In the genomic region with DNA sequence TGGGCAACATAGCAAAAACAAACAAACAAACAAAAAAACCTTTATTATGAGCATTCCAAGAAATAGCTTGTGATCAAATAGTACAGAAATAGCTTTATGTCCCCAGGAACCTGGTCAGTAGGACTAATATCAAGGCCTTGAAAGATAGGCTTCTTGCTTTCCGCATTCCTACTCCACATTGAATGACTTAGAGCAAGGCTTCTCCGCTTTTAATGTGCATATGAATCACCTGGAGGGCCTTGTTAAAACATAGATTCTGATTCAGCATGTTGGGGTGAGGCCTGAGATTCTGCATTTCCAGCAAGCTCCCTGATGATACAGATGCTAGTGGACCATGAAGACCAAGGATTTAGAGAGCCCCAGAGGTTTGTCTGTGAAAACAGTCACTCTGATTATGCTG, we compare ENCODE assay signal across 2 cellular contexts.
TF ChIP-seq lines count a peak whose summit lies in the region.

No MANE protein-coding gene starts in this region.

TF ChIP-seq in GM23338, 12 proteins besides CTCF, POLR2A, EP300 and RAD21 (continued from another document):
- 0 out of 2 replicates have a peak, but pooled peaks have one; percentile 28 for TF ChIP-seq NANOG (IDR thresholded peaks at IDR 0.05; ENCODE audit: borderline replicate concordance)

TF ChIP-seq in WTC11, 78 proteins besides CTCF, POLR2A, EP300 and RAD21:
- TF ChIP-seq, protein P1, sequence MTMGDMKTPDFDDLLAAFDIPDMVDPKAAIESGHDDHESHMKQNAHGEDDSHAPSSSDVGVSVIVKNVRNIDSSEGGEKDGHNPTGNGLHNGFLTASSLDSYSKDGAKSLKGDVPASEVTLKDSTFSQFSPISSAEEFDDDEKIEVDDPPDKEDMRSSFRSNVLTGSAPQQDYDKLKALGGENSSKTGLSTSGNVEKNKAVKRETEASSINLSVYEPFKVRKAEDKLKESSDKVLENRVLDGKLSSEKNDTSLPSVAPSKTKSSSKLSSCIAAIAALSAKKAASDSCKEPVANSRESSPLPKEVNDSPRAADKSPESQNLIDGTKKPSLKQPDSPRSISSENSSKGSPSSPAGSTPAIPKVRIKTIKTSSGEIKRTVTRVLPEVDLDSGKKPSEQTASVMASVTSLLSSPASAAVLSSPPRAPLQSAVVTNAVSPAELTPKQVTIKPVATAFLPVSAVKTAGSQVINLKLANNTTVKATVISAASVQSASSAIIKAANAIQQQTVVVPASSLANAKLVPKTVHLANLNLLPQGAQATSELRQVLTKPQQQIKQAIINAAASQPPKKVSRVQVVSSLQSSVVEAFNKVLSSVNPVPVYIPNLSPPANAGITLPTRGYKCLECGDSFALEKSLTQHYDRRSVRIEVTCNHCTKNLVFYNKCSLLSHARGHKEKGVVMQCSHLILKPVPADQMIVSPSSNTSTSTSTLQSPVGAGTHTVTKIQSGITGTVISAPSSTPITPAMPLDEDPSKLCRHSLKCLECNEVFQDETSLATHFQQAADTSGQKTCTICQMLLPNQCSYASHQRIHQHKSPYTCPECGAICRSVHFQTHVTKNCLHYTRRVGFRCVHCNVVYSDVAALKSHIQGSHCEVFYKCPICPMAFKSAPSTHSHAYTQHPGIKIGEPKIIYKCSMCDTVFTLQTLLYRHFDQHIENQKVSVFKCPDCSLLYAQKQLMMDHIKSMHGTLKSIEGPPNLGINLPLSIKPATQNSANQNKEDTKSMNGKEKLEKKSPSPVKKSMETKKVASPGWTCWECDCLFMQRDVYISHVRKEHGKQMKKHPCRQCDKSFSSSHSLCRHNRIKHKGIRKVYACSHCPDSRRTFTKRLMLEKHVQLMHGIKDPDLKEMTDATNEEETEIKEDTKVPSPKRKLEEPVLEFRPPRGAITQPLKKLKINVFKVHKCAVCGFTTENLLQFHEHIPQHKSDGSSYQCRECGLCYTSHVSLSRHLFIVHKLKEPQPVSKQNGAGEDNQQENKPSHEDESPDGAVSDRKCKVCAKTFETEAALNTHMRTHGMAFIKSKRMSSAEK (CRISPR knock-in tag; IDR thresholded peaks at IDR 0.05; ENCODE audit: borderline replicate concordance), result no peak
- 0 out of 2 replicates have a peak, but pooled peaks have one; percentile 41 for TF ChIP-seq ETV6 (CRISPR knock-in tag; IDR thresholded peaks at IDR 0.05)
TF ChIP-seq in WTC11: peak in this region for 1.
